Comparison of ENCODE assay signal across 29 cellular contexts in genomic region chr11:1444823-1445422, GRCh38.
"Had no signal": no experiment of that assay in that cellular context is flagged by ENCODE, and none has a peak within 500 bp of the region (broad histone marks: within the 10 kb centered on the region; RNA-seq: fewer than 3 reads in every experiment).

No MANE protein-coding gene starts in this region.

- H3K27me3 ChIP-seq: colonic mucosa, right atrium auricular region, thyroid gland, vagina had no signal

- H3K4me3 Mint-ChIP-seq: dendritic cell treated with granulocyte-macrophage colony-stimulating factor and Interleukin-4, amounts not matched to agents 40 ng/mL and 50 ng/mL, for 4 days; endodermal cell; natural killer cell had no signal

- ATAC-seq: foreskin keratinocyte, heart right ventricle, left colon, lower lobe of right lung, natural killer cell, sciatic nerve had no signal

- H3K9me3 ChIP-seq: colonic mucosa, esophagus muscularis mucosa, heart right ventricle, left ventricle myocardium inferior, lower lobe of right lung, prostate gland, right atrium auricular region, stomach, thyroid gland, vagina had no signal

- H3K4me2 ChIP-seq: smooth muscle cell had no signal

- FAIRE-seq: endothelial cell of umbilical vein, islet of Langerhans had no signal

- DNase-seq: colonic mucosa; effector CD8-positive, alpha-beta T cell; endodermal cell; foreskin keratinocyte; glutamatergic neuron; heart right ventricle; hippocampal formation; kidney glomerular epithelial cell; left colon; left ventricle myocardium inferior; lower lobe of right lung; natural killer cell; stimulated activated CD4-positive, alpha-beta T cell treated with anti-CD3 and anti-CD28 coated beads, Interleukin-12 subunit alpha, Interleukin-12 subunit beta, amount 100 ng/mL, for 4 hours; stimulated activated CD4-positive, alpha-beta T cell treated with anti-CD3 and anti-CD28 coated beads, Interleukin-1b, Interleukin-23, amount 100 ng/mL, for 48 hours; stimulated activated CD4-positive, alpha-beta T cell treated with anti-CD3 and anti-CD28 coated beads, Interleukin-4, amount 100 ng/mL, for 1 hour; stimulated activated CD8-positive, alpha-beta memory T cell treated with anti-CD3 and anti-CD28 coated beads, Interleukin-4, amount 100 ng/mL, for 48 hours; stimulated activated naive CD4-positive, alpha-beta T cell treated with Interleukin-2 at 50 U/mL for 16 hours; stomach; thyroid gland; trophoblast cell had no signal

- H3K9me3 Mint-ChIP-seq: dendritic cell treated with granulocyte-macrophage colony-stimulating factor and Interleukin-4, amounts not matched to agents 40 ng/mL and 50 ng/mL, for 4 days; endodermal cell; natural killer cell had no signal

- H3K4me1 Mint-ChIP-seq: endodermal cell, natural killer cell had no signal

- H3K36me3 ChIP-seq: colonic mucosa, esophagus muscularis mucosa, heart right ventricle, left ventricle myocardium inferior, lower lobe of right lung, prostate gland, right atrium auricular region, stomach, thyroid gland, vagina had no signal

- H3K4me3 ChIP-seq: colonic mucosa, esophagus muscularis mucosa, heart right ventricle, left ventricle myocardium inferior, lower lobe of right lung, prostate gland, right atrium auricular region, smooth muscle cell, stomach, thyroid gland, vagina had no signal

- H3K27ac ChIP-seq: colonic mucosa, esophagus muscularis mucosa, foreskin keratinocyte, heart right ventricle, left ventricle myocardium inferior, lower lobe of right lung, prostate gland, right atrium auricular region, stomach, thyroid gland, vagina had no signal

- H3K27ac Mint-ChIP-seq: dendritic cell treated with granulocyte-macrophage colony-stimulating factor and Interleukin-4, amounts not matched to agents 40 ng/mL and 50 ng/mL, for 4 days; endodermal cell; natural killer cell had no signal

- H3K36me3 Mint-ChIP-seq: natural killer cell had no signal

- H3K4me1 ChIP-seq: colonic mucosa, esophagus muscularis mucosa, foreskin keratinocyte, heart right ventricle, left ventricle myocardium inferior, lower lobe of right lung, prostate gland, right atrium auricular region, vagina had no signal
